ENCODE assay signal across 8 cellular contexts in the genomic region with DNA sequence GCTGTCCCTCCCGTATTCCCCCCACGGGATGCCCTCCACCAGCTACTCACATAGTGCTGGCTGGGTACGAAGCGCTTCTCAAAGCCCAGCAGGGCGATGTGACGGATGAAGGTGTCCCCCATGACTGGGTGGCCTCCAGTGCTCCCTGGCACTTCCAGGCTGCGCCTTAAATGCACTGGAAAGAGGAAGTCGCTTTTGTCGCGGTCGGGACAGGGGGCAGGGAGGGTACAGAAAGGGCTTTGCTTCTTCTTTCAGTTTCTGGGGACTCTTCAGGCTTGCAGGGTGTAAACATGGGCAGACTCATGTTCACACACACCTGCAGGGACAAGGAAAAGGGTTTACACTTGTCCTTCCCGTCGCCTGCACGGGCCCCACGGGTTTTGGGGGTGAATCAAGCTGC.
DNase-seq lines count a peak whose midpoint lies in the region; ATAC-seq lines count a peak whose summit lies in the region.
"Not testable (repeated sequence)": the region's sequence is repeated elsewhere in the genome, so short reads cannot be mapped to it uniquely, and the experiment has no call there.

No MANE protein-coding gene starts in this region.

- H3K4me3 Mint-ChIP-seq in T-helper 17 cell; stimulated activated memory B cell treated with anti-CD40 and anti-IgM and Interleukin-4, amounts not matched to agents 10 μg/mL and 1 μg/mL and 100 μg/mL, for 72 hours: not testable (repeated sequence)

- ATAC-seq in GM18517 (IDR thresholded peaks at IDR 0.05; ENCODE audit: unreplicated experiment): peak; percentile 85
- peak; percentile 85 for ATAC-seq in GM19395 (IDR thresholded peaks at IDR 0.05; ENCODE audit: unreplicated experiment)
- ATAC-seq in GM21619 (IDR thresholded peaks at IDR 0.05; ENCODE audit: unreplicated experiment): peak; percentile 68
- peak; percentile 83 for ATAC-seq in HG02885 (IDR thresholded peaks at IDR 0.05; ENCODE audit: poor library complexity, unreplicated experiment)
- peak; percentile 81 for ATAC-seq in HG03280 (IDR thresholded peaks at IDR 0.05; ENCODE audit: unreplicated experiment)
- peak; percentile 81 for ATAC-seq in T-helper 17 cell
- peak; percentile 83 for ATAC-seq in left ventricle myocardium superior
- peak; percentile 98 for ATAC-seq in stimulated activated memory B cell treated with anti-CD40 and anti-IgM and Interleukin-4, amounts not matched to agents 10 μg/mL and 1 μg/mL and 100 μg/mL, for 72 hours

- not testable (repeated sequence) for H3K36me3 Mint-ChIP-seq in T-helper 17 cell (ENCODE audit: low read depth); stimulated activated memory B cell treated with anti-CD40 and anti-IgM and Interleukin-4, amounts not matched to agents 10 μg/mL and 1 μg/mL and 100 μg/mL, for 72 hours

- H3K9me3 ChIP-seq in T-helper 17 cell (ENCODE audit: control insufficient read depth, low read length, poor library complexity, severe bottlenecking): not testable (repeated sequence)

- intact Hi-C loops in left ventricle myocardium superior (cut with micrococcal nuclease): not testable (repeated sequence)

- H3K4me1 Mint-ChIP-seq in T-helper 17 cell; stimulated activated memory B cell treated with anti-CD40 and anti-IgM and Interleukin-4, amounts not matched to agents 10 μg/mL and 1 μg/mL and 100 μg/mL, for 72 hours: not testable (repeated sequence)

- H3K9me3 Mint-ChIP-seq in stimulated activated memory B cell treated with anti-CD40 and anti-IgM and Interleukin-4, amounts not matched to agents 10 μg/mL and 1 μg/mL and 100 μg/mL, for 72 hours: not testable (repeated sequence)

- not testable (repeated sequence) for H3K27ac Mint-ChIP-seq in T-helper 17 cell; stimulated activated memory B cell treated with anti-CD40 and anti-IgM and Interleukin-4, amounts not matched to agents 10 μg/mL and 1 μg/mL and 100 μg/mL, for 72 hours

- H3K27me3 Mint-ChIP-seq in T-helper 17 cell; stimulated activated memory B cell treated with anti-CD40 and anti-IgM and Interleukin-4, amounts not matched to agents 10 μg/mL and 1 μg/mL and 100 μg/mL, for 72 hours: not testable (repeated sequence)

- DNase-seq in T-helper 17 cell, left ventricle myocardium superior: not testable (repeated sequence)
